ENCODE assay signal across 8 cellular contexts in genomic region chr16:31093132-31093703, GRCh38. TPM values are rescaled to one million over a fixed set of nuclear protein-coding genes. Genes with fewer than 3 reads are reported as not detected.
DNase-seq lines count a peak whose midpoint lies in the region; ATAC-seq, FAIRE-seq and TF ChIP-seq lines count a peak whose summit lies in the region.

No MANE protein-coding gene starts in this region.

- H3K4me1 ChIP-seq in DND-41 (ENCODE audit: insufficient read depth, low read length) = peaks cover 28% of the 10 kb centered on the region
- no peaks in the 10 kb centered on the region for H3K4me1 ChIP-seq in hepatocyte (ENCODE audit: insufficient read depth)
- H3K4me1 ChIP-seq in small intestine (ENCODE audit: control insufficient read depth in 2 of 2, insufficient read depth in 1 of 2, low read depth in 1 of 2, low read length in 1 of 2) = peaks cover 0 to 5% of the 10 kb centered on the region in 2 donors

- no peaks in the 10 kb centered on the region for H3K9me3 Mint-ChIP-seq in activated CD8-positive, alpha-beta T cell treated with anti-CD3 and anti-CD28 coated beads, Interleukin-2, amount 10 ng/mL, durations not matched to agents 7 days and 5 days (ENCODE audit: insufficient read depth)

- no peak for ATAC-seq in DND-41 (ENCODE audit: insufficient read depth, low read depth)
- ATAC-seq in activated CD8-positive, alpha-beta T cell treated with anti-CD3 and anti-CD28 coated beads, Interleukin-2, amount 10 ng/mL, durations not matched to agents 7 days and 5 days = no peak
- ATAC-seq in GM21360 (IDR thresholded peaks at IDR 0.05; ENCODE audit: unreplicated experiment) = no peak

- POLR2A ChIA-PET in activated CD8-positive, alpha-beta T cell treated with anti-CD3 and anti-CD28 coated beads, Interleukin-2, amount 10 ng/mL, durations not matched to agents 7 days and 5 days (lab: Charles Lee) = interaction anchor here (0.5 to 2.5 kb wide), 7 partner anchors 8 to 86 kb away, joined by 3 to 12 read pairs (median 4); partner anchors contain the start of genes FUS, KAT8, STX4 and ZNF646

- H3K9me2 ChIP-seq in hepatocyte (replicated peaks; ENCODE audit: insufficient read depth) = no peaks in the 10 kb centered on the region

- CTCF ChIA-PET in activated CD8-positive, alpha-beta T cell treated with anti-CD3 and anti-CD28 coated beads, Interleukin-2, amount 10 ng/mL, durations not matched to agents 7 days and 5 days (lab: Charles Lee) = interaction anchor here (1.0 to 3.7 kb wide), 5 partner anchors 19 to 290 kb away, joined by 4 to 17 read pairs (median 6); partner anchors contain the start of genes ZNF646 and ZNF668

- peaks cover 34% of the 10 kb centered on the region for H3K4me1 Mint-ChIP-seq in activated CD8-positive, alpha-beta T cell treated with anti-CD3 and anti-CD28 coated beads, Interleukin-2, amount 10 ng/mL, durations not matched to agents 7 days and 5 days (ENCODE audit: low read depth)

- H2AFZ ChIP-seq in DND-41 (ENCODE audit: low read depth, low read length) (no peak overlapping the region), hepatocyte (no peak overlapping the region)

- peak overlapping the region; percentile 68 for H3K9ac ChIP-seq in DND-41 (ENCODE audit: low read depth, low read length)

- H3K36me3 Mint-ChIP-seq in activated CD8-positive, alpha-beta T cell treated with anti-CD3 and anti-CD28 coated beads, Interleukin-2, amount 10 ng/mL, durations not matched to agents 7 days and 5 days (ENCODE audit: low read depth) = peaks cover 18% of the 10 kb centered on the region

- H4K20me1 ChIP-seq in DND-41 (ENCODE audit: insufficient read depth, low read length) (0 out of 2 replicates have a peak, but pooled peaks cover 11% of the 10 kb centered on the region), hepatocyte (ENCODE audit: insufficient read depth, poor library complexity, severe bottlenecking) (no peaks in the 10 kb centered on the region)

- H3K27ac ChIP-seq in DND-41 (ENCODE audit: low read length) = no peak overlapping the region
- no peak overlapping the region for H3K27ac ChIP-seq in hepatocyte
- no peak overlapping the region for H3K27ac ChIP-seq in small intestine (ENCODE audit: low read depth in 1 of 2, low read length in 1 of 2)

- H3K79me2 ChIP-seq in DND-41 (ENCODE audit: insufficient read depth, low read length) (peaks cover 37% of the 10 kb centered on the region), hepatocyte (peaks cover 14% of the 10 kb centered on the region)

- H3K4me2 ChIP-seq in DND-41 (ENCODE audit: insufficient read depth, low read length) = peak overlapping the region; percentile 78
- H3K4me2 ChIP-seq in hepatocyte = peak overlapping the region; percentile 93

- no peaks in the 10 kb centered on the region for H3K9me3 ChIP-seq in DND-41 (ENCODE audit: insufficient read depth, low read length, severe bottlenecking)
- no peaks in the 10 kb centered on the region for H3K9me3 ChIP-seq in hepatocyte (ENCODE audit: low read depth)
- H3K9me3 ChIP-seq in small intestine (ENCODE audit: control insufficient read depth, low read depth) = no peaks in the 10 kb centered on the region

- 28% methylated on average over 12 of the region's 17 CpGs for WGBS in hepatocyte (ENCODE audit: low lambda C conversion rate, missing lambda C conversion rate)
- 14 to 37% (median 37%) methylated on average over 16 to 17 of the region's 17 CpGs for WGBS in small intestine, 3 donors

- H3K4me3 Mint-ChIP-seq in activated CD8-positive, alpha-beta T cell treated with anti-CD3 and anti-CD28 coated beads, Interleukin-2, amount 10 ng/mL, durations not matched to agents 7 days and 5 days = peak overlapping the region; percentile 95

- H3K4me3 ChIP-seq in DND-41 (ENCODE audit: low read depth in 1 of 2, low read length in 2 of 2) = peak overlapping the region in 1 of 2 experiments; percentile 85; a peak in 2 of 4 replicates
- H3K4me3 ChIP-seq in LNCaP clone FGC (ENCODE audit: low read depth, low read length) = peak overlapping the region; percentile 99
- no peak overlapping the region for H3K4me3 ChIP-seq in hepatocyte
- H3K4me3 ChIP-seq in small intestine (ENCODE audit: low read depth in 1 of 2, low read length in 2 of 2) = peak overlapping the region in 1 of 2 donors; percentile 2

- H3K36me3 ChIP-seq in DND-41 (ENCODE audit: insufficient read depth, low read length) (peaks cover 35% of the 10 kb centered on the region), hepatocyte (replicated peaks; ENCODE audit: insufficient read depth, low read depth) (no peaks in the 10 kb centered on the region), small intestine (ENCODE audit: control insufficient read depth in 2 of 2, insufficient read depth in 2 of 2, low read length in 2 of 2) (peaks cover 0 to 2% of the 10 kb centered on the region in 2 donors)

- no peak for TF ChIP-seq CTCF in DND-41 (IDR thresholded peaks at IDR 0.05; ENCODE audit: borderline replicate concordance, extremely low read depth, low read length, poor library complexity, severe bottlenecking)
- TF ChIP-seq CTCF in LNCaP clone FGC (IDR thresholded peaks at IDR 0.05; ENCODE audit: control insufficient read depth, extremely low read depth, insufficient read depth) = no peak
- TF ChIP-seq CTCF in hepatocyte (IDR thresholded peaks at IDR 0.05; ENCODE audit: poor library complexity) = no peak

- H3K27ac Mint-ChIP-seq in activated CD8-positive, alpha-beta T cell treated with anti-CD3 and anti-CD28 coated beads, Interleukin-2, amount 10 ng/mL, durations not matched to agents 7 days and 5 days = peak overlapping the region; percentile 49

- no peak for FAIRE-seq in small intestine (lab: Jason Lieb, UNC)

- no peaks in the 10 kb centered on the region for H3K27me3 ChIP-seq in DND-41 (ENCODE audit: insufficient read depth, low read length, poor library complexity)
- no peaks in the 10 kb centered on the region for H3K27me3 ChIP-seq in hepatocyte
- no peaks in the 10 kb centered on the region for H3K27me3 ChIP-seq in small intestine (ENCODE audit: control insufficient read depth in 2 of 2, insufficient read depth in 2 of 2, low read length in 2 of 2)

- peaks cover under 1% of the 10 kb centered on the region for H3K27me3 Mint-ChIP-seq in activated CD8-positive, alpha-beta T cell treated with anti-CD3 and anti-CD28 coated beads, Interleukin-2, amount 10 ng/mL, durations not matched to agents 7 days and 5 days (ENCODE audit: low read depth)

- DNase-seq in DND-41 = no peak
- DNase-seq in LNCaP clone FGC (ENCODE audit: low read depth) = no peak
- no peak for DNase-seq in activated CD8-positive, alpha-beta T cell treated with anti-CD3 and anti-CD28 coated beads, Interleukin-2, amount 10 ng/mL, durations not matched to agents 7 days and 5 days
- peak; percentile 47 for DNase-seq in hepatocyte (ENCODE audit: low spot score)
- peak; percentile 64 for DNase-seq in small intestine
- no peak for DNase-seq in NCI-H2171 (lab: John Stamatoyannopoulos, UW)
- no peak for DNase-seq in GDM1 (lab: John Stamatoyannopoulos, UW)

RNA-seq across cellular contexts. Expression of gene VKORC1, which starts 1.4 kb away (rescaled TPM):
- 10 to 100 TPM; 71.6 to 78.8 TPM for total RNA-seq in activated CD8-positive, alpha-beta T cell treated with anti-CD3 and anti-CD28 coated beads, Interleukin-2, amount 10 ng/mL, durations not matched to agents 7 days and 5 days
- total RNA-seq in hepatocyte = 105 and 128 TPM in 2 replicates
- polyA plus RNA-seq in hepatocyte (195 and 228 TPM in 2 replicates), small intestine (10 to 100 TPM; 77.8 to 87.8 (median 83.4) TPM)

RNA-seq across cellular contexts. Expression of gene PRSS53, which starts 4.5 kb away (rescaled TPM):
- total RNA-seq in activated CD8-positive, alpha-beta T cell treated with anti-CD3 and anti-CD28 coated beads, Interleukin-2, amount 10 ng/mL, durations not matched to agents 7 days and 5 days = 1 to 10 TPM; 5.3 to 6.8 TPM
- 1.5 and 2.2 TPM in 2 replicates for total RNA-seq in hepatocyte
- polyA plus RNA-seq in hepatocyte = 0.39 and 0.66 TPM in 2 replicates
- 1 to 10 TPM; 1.6 to 4.7 (median 1.9) TPM for polyA plus RNA-seq in small intestine

RNA-seq across cellular contexts. Expression of gene BCKDK, which starts 15.0 kb away (rescaled TPM):
- total RNA-seq in activated CD8-positive, alpha-beta T cell treated with anti-CD3 and anti-CD28 coated beads, Interleukin-2, amount 10 ng/mL, durations not matched to agents 7 days and 5 days = 10 to 100 TPM; 38.9 TPM
- 27.3 and 30.9 TPM in 2 replicates for total RNA-seq in hepatocyte
- polyA plus RNA-seq in hepatocyte (62.1 and 75.2 TPM in 2 replicates), small intestine (10 to 100 TPM; 23.8 to 27.7 (median 27.5) TPM)

RNA-seq across cellular contexts. Expression of gene ZNF646, which starts 19.0 kb away (rescaled TPM):
- total RNA-seq in activated CD8-positive, alpha-beta T cell treated with anti-CD3 and anti-CD28 coated beads, Interleukin-2, amount 10 ng/mL, durations not matched to agents 7 days and 5 days = 10 to 100 TPM; 26.0 to 30.3 TPM
- total RNA-seq in hepatocyte = 6.2 and 9.1 TPM in 2 replicates
- polyA plus RNA-seq in hepatocyte (3.1 and 4.8 TPM in 2 replicates), small intestine (10 to 100 TPM in 1 of 3 donors, 1 to 10 TPM in 2; 3.0 to 10.3 (median 4.2) TPM)

RNA-seq across cellular contexts. Expression of gene ZNF668, which starts 19.2 kb away (rescaled TPM):
- 10 to 100 TPM; 20.8 to 22.2 TPM for total RNA-seq in activated CD8-positive, alpha-beta T cell treated with anti-CD3 and anti-CD28 coated beads, Interleukin-2, amount 10 ng/mL, durations not matched to agents 7 days and 5 days
- 6.9 and 8.1 TPM in 2 replicates for total RNA-seq in hepatocyte
- 12.4 and 13.0 TPM in 2 replicates for polyA plus RNA-seq in hepatocyte
- 10 to 100 TPM in 2 of 3 donors, 1 to 10 TPM in 1; 9.4 to 12.2 (median 10.8) TPM for polyA plus RNA-seq in small intestine

Comparison
In these comparisons a context has a peak if more than half of its experiments do, and no peak if none do; other contexts are left out.
1. DNase-seq: peak in hepatocyte (single experiment) and small intestine (single experiment); none in DND-41 (single experiment), LNCaP clone FGC (single experiment), activated CD8-positive, alpha-beta T cell treated with anti-CD3 and anti-CD28 coated beads, Interleukin-2, amount 10 ng/mL, durations not matched to agents 7 days and 5 days (single experiment), NCI-H2171 (single experiment) and GDM1 (single experiment).